28 cellular contexts compared by ENCODE assay signal in the genomic region with DNA sequence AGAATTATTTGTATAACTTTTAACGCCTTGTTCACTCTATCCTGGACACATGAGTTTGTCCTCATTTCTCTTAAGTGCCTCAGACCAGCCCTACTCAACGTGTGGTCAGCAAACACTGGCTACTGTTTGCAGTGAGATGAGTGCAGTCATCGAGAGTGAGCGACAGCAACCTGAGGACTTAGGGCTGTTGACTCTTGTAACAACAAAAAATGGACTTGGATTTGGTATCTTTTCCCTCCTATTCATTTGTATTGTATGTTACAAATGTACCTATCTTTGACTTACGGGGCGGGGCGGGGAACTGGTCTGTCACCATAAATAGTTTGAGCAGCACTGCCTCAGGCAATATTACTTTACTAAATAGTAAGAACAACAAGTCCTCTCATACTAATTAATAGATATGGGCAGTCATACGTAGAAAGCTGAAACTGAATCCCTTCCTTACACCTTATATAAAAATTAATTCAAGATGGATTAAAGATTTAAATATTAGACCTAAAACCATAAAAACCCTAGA.
DNase-seq lines count a peak whose midpoint lies in the region; ATAC-seq, FAIRE-seq and TF ChIP-seq lines count a peak whose summit lies in the region.
"Had no signal": no experiment of that assay in that cellular context is flagged by ENCODE, and none has a peak within 500 bp of the region (broad histone marks: within the 10 kb centered on the region; RNA-seq: fewer than 3 reads in every experiment).

No MANE protein-coding gene starts in this region.

- TF ChIP-seq CTCF in A549 (IDR thresholded peaks at IDR 0.05) (no peak), lung (IDR thresholded peaks at IDR 0.05; ENCODE audit: control extremely low read depth, extremely low read depth) (no peak)

- H3K4me3 ChIP-seq in A549, result no peak overlapping the region
- H3K4me3 ChIP-seq in SJSA1, result no peak overlapping the region
- no peak overlapping the region for H3K4me3 ChIP-seq in lung
- H3K4me3 ChIP-seq: breast epithelium, HAP-1, heart right ventricle, sigmoid colon had no signal

- H3K36me3 ChIP-seq in SJSA1 (peaks cover 11% of the 10 kb centered on the region), lung (ENCODE audit: control insufficient read depth in 2 of 2, insufficient read depth in 2 of 2, low read length in 2 of 2) (peaks cover 0 to 15% of the 10 kb centered on the region in 2 donors)
- H3K36me3 ChIP-seq: breast epithelium, HAP-1 had no signal

- ATAC-seq in A549, result peak in 1 of 2 experiments; percentile 57; a peak in 3 of 6 replicates
- peak; percentile 79 for ATAC-seq in lung (ENCODE audit: insufficient read depth, low FRiP score)
- ATAC-seq: activated T-helper 17 cell treated with anti-CD3 and anti-CD28 coated beads, Interleukin-2, amount 50 U/mL, for 72 hours; heart right ventricle; stimulated activated naive CD8-positive, alpha-beta T cell treated with anti-CD3 and anti-CD28 coated beads, Interleukin-15, Interleukin-2, amounts not matched to agents 100 U/mL and 50 U/mL, for 24 hours had no signal

- FAIRE-seq in A549 (lab: Jason Lieb, UNC), result no peak
- FAIRE-seq: colon, GM19239 had no signal

- WGBS in A549 (ENCODE audit: missing lambda C conversion rate), result 62% methylated on average over 8 of the region's 8 CpGs
- 76 to 88% methylated on average over 8 of the region's 8 CpGs for WGBS in lung, 2 donors

- no peaks in the 10 kb centered on the region for H3K9me3 ChIP-seq in A549
- H3K9me3 ChIP-seq in SJSA1 (replicated peaks), result 0 out of 2 replicates have a peak, but pooled peaks cover 3% of the 10 kb centered on the region
- peaks cover 0 to 2% of the 10 kb centered on the region in 2 donors for H3K9me3 ChIP-seq in lung (ENCODE audit: control insufficient read depth in 2 of 2, insufficient read depth in 1 of 2, low read length in 1 of 2)
- H3K9me3 ChIP-seq: breast epithelium, HAP-1, heart right ventricle, sigmoid colon had no signal

- CTCF ChIA-PET in A549 (lab: Yijun Ruan, JAX), result no interaction called here

- H3K27ac ChIP-seq in A549 (peak overlapping the region; percentile 23 to 56; a peak in 3 of 6 replicates), SJSA1 (peak overlapping the region; percentile 66), lung (ENCODE audit: low read depth in 1 of 2, low read length in 1 of 2) (no peak overlapping the region)
- H3K27ac ChIP-seq: heart right ventricle, sigmoid colon had no signal

- no peak for DNase-seq in A549 (ENCODE audit: low read depth in 1 of 2, low spot score in 1 of 2)
- DNase-seq in NCI-H2029 (lab: John Stamatoyannopoulos, UW), result peak; percentile 77
- DNase-seq in SJSA1 (ENCODE audit: low read depth in 1 of 2, low spot score in 2 of 2), result no peak
- DNase-seq in lung (ENCODE audit: low spot score), result peak; percentile 60
- no peak for DNase-seq in activated T-cell treated with anti-CD3 and anti-CD28 coated beads for 4 hours
- no peak for DNase-seq in occipital lobe (lab: John Stamatoyannopoulos, UW)
- DNase-seq in SW 1271 (lab: John Stamatoyannopoulos, UW), result no peak
- DNase-seq in cortex of kidney (lab: John Stamatoyannopoulos, UW), result no peak
- DNase-seq: activated CD4-positive, alpha-beta memory T cell treated with anti-CD3 and anti-CD28 coated beads for 36 hours; activated CD4-positive, CD25-positive, alpha-beta regulatory T cell treated with anti-CD3 and anti-CD28 coated beads, Interleukin-2, amount 50 U/mL, for 72 hours; activated CD8-positive, alpha-beta memory T cell treated with anti-CD3 and anti-CD28 coated beads, Interleukin-2, amount 50 U/mL, for 4 hours; amygdala; CD4-positive, alpha-beta memory T cell; DMS79; effector CD8-positive, alpha-beta T cell; GF-D8; heart right ventricle; KBM-7; MM.1S; NCI-H526; sigmoid colon; stimulated activated CD4-positive, alpha-beta T cell treated with anti-CD3 and anti-CD28 coated beads, Interleukin-15, amount 100 ng/mL, for 24 hours; stimulated activated naive CD8-positive, alpha-beta T cell treated with anti-CD3 and anti-CD28 coated beads, Interleukin-15, Interleukin-2, amounts not matched to agents 100 U/mL and 50 U/mL, for 24 hours had no signal

- TF ChIP-seq EP300 in A549 (IDR thresholded peaks at IDR 0.05), result no peak

- no peak for TF ChIP-seq RAD21 in A549 (conservative IDR thresholded peaks at IDR 0.05 in 1 of 2, IDR thresholded peaks at IDR 0.05 in 1 of 2)

- H3K4me1 ChIP-seq in A549 (peaks cover 70% of the 10 kb centered on the region), SJSA1 (replicated peaks) (peaks cover 59% of the 10 kb centered on the region), lung (ENCODE audit: control insufficient read depth in 2 of 2, insufficient read depth in 2 of 2, low read length in 2 of 2) (peaks cover 0 to 3% of the 10 kb centered on the region in 2 donors)
- H3K4me1 ChIP-seq: breast epithelium, HAP-1 had no signal

- no peaks in the 10 kb centered on the region for H3K27me3 ChIP-seq in SJSA1 (replicated peaks)
- H3K27me3 ChIP-seq in lung (ENCODE audit: control insufficient read depth, insufficient read depth), result no peaks in the 10 kb centered on the region
- H3K27me3 ChIP-seq: breast epithelium, heart right ventricle, sigmoid colon had no signal

- POLR2A ChIA-PET in A549 (lab: Yijun Ruan, JAX), result no interaction called here

- peak overlapping the region; percentile 28; the same call in 2 of the 3 replicates for H3K4me2 ChIP-seq in A549

- TF ChIP-seq POLR2A in A549 (IDR thresholded peaks at IDR 0.05; ENCODE audit: low read length), result no peak

TF ChIP-seq in A549, 52 proteins besides CTCF, POLR2A, EP300 and RAD21:
- TF ChIP-seq TFCP2L1 (CRISPR knock-in tag; IDR thresholded peaks at IDR 0.05) (no peak), PBX3 (IDR thresholded peaks at IDR 0.05) (no peak), FOSL2 (IDR thresholded peaks at IDR 0.05) (no peak), FOSL2 (CRISPR knock-in tag; IDR thresholded peaks at IDR 0.05) (0 out of 2 replicates have a peak, but pooled peaks have one; percentile 0), HOXA7 (CRISPR knock-in tag; IDR thresholded peaks at IDR 0.05) (no peak), MAFK (IDR thresholded peaks at IDR 0.05; ENCODE audit: partially characterized antibody) (no peak), CBX2 (IDR thresholded peaks at IDR 0.05; ENCODE audit: borderline replicate concordance, low read depth) (no peak), MYC (IDR thresholded peaks at IDR 0.05; ENCODE audit: borderline replicate concordance, low read length) (no peak)

Comparison
In these comparisons a context has a peak if more than half of its experiments do, and no peak if none do; other contexts are left out.
1. DNase-seq: peak in NCI-H2029 (single experiment) and lung (single experiment); none in A549 (0 of 2), SJSA1 (0 of 2), activated T-cell treated with anti-CD3 and anti-CD28 coated beads for 4 hours (single experiment), occipital lobe (single experiment), SW 1271 (0 of 2) and cortex of kidney (single experiment).
2. H3K27ac ChIP-seq: peak in A549 (2 of 2) and SJSA1 (single experiment); none in lung (0 of 2).